Comparison of ENCODE assay signal across 11 cellular contexts in the genomic region with DNA sequence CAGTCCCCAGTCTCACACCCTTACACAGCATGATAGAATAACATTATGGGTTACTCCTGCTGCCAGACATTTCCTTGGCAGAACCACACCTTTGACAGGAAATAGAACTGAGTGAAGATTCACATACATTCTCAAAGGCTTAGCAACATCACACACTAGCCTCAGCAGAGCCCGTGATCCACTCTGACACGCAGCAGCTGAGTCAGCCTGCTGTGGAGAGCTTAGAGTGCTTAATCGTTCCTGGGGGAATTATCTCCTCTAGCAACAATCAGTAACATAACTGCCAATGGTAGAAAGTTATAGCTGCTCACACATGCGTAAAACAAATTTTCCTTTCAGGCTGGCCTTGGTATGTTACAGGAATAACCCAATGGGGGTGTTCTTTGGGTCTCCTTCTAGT.
DNase-seq lines count a peak whose midpoint lies in the region; ATAC-seq and TF ChIP-seq lines count a peak whose summit lies in the region.
"Had no signal": no experiment of that assay in that cellular context is flagged by ENCODE, and none has a peak within 500 bp of the region (broad histone marks: within the 10 kb centered on the region; RNA-seq: fewer than 3 reads in every experiment).

No MANE protein-coding gene starts in this region.

- H2AFZ ChIP-seq in PC-3 (ENCODE audit: low read length): no peak overlapping the region

- H3K4me3 ChIP-seq in PC-3 (ENCODE audit: low read length) (no peak overlapping the region), fibroblast of pulmonary artery (replicated peaks; ENCODE audit: low read depth, low read length) (no peak overlapping the region), skeletal muscle satellite cell (ENCODE audit: low read length) (no peak overlapping the region)

- intact Hi-C loops in PC-3 (cut with micrococcal nuclease): loop anchor here (5.0 kb wide), 1 partner anchor 52 kb away; no protein-coding TSS in a partner anchor

- H3K27me3 ChIP-seq in PC-3 (ENCODE audit: low read length) (no peaks in the 10 kb centered on the region), skeletal muscle satellite cell (ENCODE audit: control insufficient read depth, insufficient read depth, low read length) (no peaks in the 10 kb centered on the region)

- H3K4me2 ChIP-seq in PC-3 (ENCODE audit: low read length): 0 out of 2 replicates have a peak overlapping the region, but pooled peaks have one; percentile 4
- peak overlapping the region; percentile 37 for H3K4me2 ChIP-seq in skeletal muscle satellite cell (ENCODE audit: low read length)

- H3K9me2 ChIP-seq in PC-3 (replicated peaks; ENCODE audit: low read length): no peaks in the 10 kb centered on the region

- H3K4me3 Mint-ChIP-seq in naive thymus-derived CD8-positive, alpha-beta T cell: no peak overlapping the region
- H3K4me3 Mint-ChIP-seq: activated CD4-positive, alpha-beta memory T cell treated with anti-CD3 and anti-CD28 coated beads for 36 hours had no signal

- H4K20me1 ChIP-seq in PC-3 (ENCODE audit: low read length): no peaks in the 10 kb centered on the region

- DNase-seq in DMS53 (lab: John Stamatoyannopoulos, UW): peak; percentile 40
- no peak for DNase-seq in DMS53 treated with DMSO at 0.1 percent for 48 hours (lab: John Stamatoyannopoulos, UW; ENCODE audit: unreplicated experiment)
- DNase-seq in PC-3: peak; percentile 76
- DNase-seq in fibroblast of pulmonary artery (ENCODE audit: low read depth): peak; percentile 92
- DNase-seq in naive thymus-derived CD8-positive, alpha-beta T cell: no peak
- DNase-seq: activated CD4-positive, alpha-beta memory T cell treated with anti-CD3 and anti-CD28 coated beads for 36 hours; trophoblast cell had no signal

- H3K79me2 ChIP-seq in PC-3 (ENCODE audit: low read length): no peaks in the 10 kb centered on the region

- H3K27ac ChIP-seq in PC-3 (ENCODE audit: low read length): peak overlapping the region; percentile 71
- H3K27ac ChIP-seq: 22Rv1 had no signal

- H3K9me3 Mint-ChIP-seq in naive thymus-derived CD8-positive, alpha-beta T cell: peaks cover 0 to 2% (median 0%) of the 10 kb centered on the region in 9 donors
- H3K9me3 Mint-ChIP-seq: activated CD4-positive, alpha-beta memory T cell treated with anti-CD3 and anti-CD28 coated beads for 36 hours had no signal

- CTCF ChIA-PET in PC-3 (lab: Charles Lee): interaction anchor here (0.6 kb wide), 1 partner anchor 24 kb away, joined by 3 read pairs; no protein-coding TSS in a partner anchor

- POLR2A ChIA-PET in PC-3 (lab: Charles Lee; ENCODE audit: unreplicated experiment): no interaction called here
- POLR2A ChIA-PET in naive thymus-derived CD8-positive, alpha-beta T cell (lab: Charles Lee): no interaction called here

- no peak overlapping the region for H3K27ac Mint-ChIP-seq in naive thymus-derived CD8-positive, alpha-beta T cell
- H3K27ac Mint-ChIP-seq: activated CD4-positive, alpha-beta memory T cell treated with anti-CD3 and anti-CD28 coated beads for 36 hours had no signal

- H3K36me3 ChIP-seq in PC-3 (ENCODE audit: low read depth, low read length) (no peaks in the 10 kb centered on the region), skeletal muscle satellite cell (ENCODE audit: insufficient read depth, low read length) (no peaks in the 10 kb centered on the region)

- H3F3A ChIP-seq in PC-3 (ENCODE audit: low read length, unreplicated experiment): no peaks in the 10 kb centered on the region

- H3K4me1 Mint-ChIP-seq in naive thymus-derived CD8-positive, alpha-beta T cell: no peaks in the 10 kb centered on the region

- peak; percentile 95 for ATAC-seq in PC-3
- no peak for ATAC-seq in naive thymus-derived CD8-positive, alpha-beta T cell
- ATAC-seq in GM19463 (IDR thresholded peaks at IDR 0.05; ENCODE audit: unreplicated experiment): no peak
- no peak for ATAC-seq in HG03457 (IDR thresholded peaks at IDR 0.05; ENCODE audit: unreplicated experiment)

- BruUV-seq in PC-3 (replicated peaks; lab: Mats Ljungman, UMichigan): no TSS peak

- TF ChIP-seq CTCF in PC-3 (conservative IDR thresholded peaks at IDR 0.05; ENCODE audit: low read depth, low read length): no peak
- TF ChIP-seq CTCF in fibroblast of pulmonary artery (IDR thresholded peaks at IDR 0.05; ENCODE audit: low read length, missing control alignments): no peak

- H3K4me1 ChIP-seq in PC-3 (ENCODE audit: insufficient read depth, low read length): peaks cover 27% of the 10 kb centered on the region
- peaks cover 34% of the 10 kb centered on the region for H3K4me1 ChIP-seq in skeletal muscle satellite cell (ENCODE audit: control insufficient read depth, insufficient read depth, low read length)

- H3K36me3 Mint-ChIP-seq in naive thymus-derived CD8-positive, alpha-beta T cell: no peaks in the 10 kb centered on the region
- H3K36me3 Mint-ChIP-seq: activated CD4-positive, alpha-beta memory T cell treated with anti-CD3 and anti-CD28 coated beads for 36 hours had no signal

- no peaks in the 10 kb centered on the region for H3K27me3 Mint-ChIP-seq in naive thymus-derived CD8-positive, alpha-beta T cell
- H3K27me3 Mint-ChIP-seq: activated CD4-positive, alpha-beta memory T cell treated with anti-CD3 and anti-CD28 coated beads for 36 hours had no signal

- no peak overlapping the region; the same call in 1 of the 2 replicates for H3K9ac ChIP-seq in PC-3 (ENCODE audit: low read length)
- peak overlapping the region; percentile 47 for H3K9ac ChIP-seq in skeletal muscle satellite cell (ENCODE audit: low read depth, low read length)

- H3K9me3 ChIP-seq in PC-3 (ENCODE audit: low read length) (no peaks in the 10 kb centered on the region), skeletal muscle satellite cell (replicated peaks; ENCODE audit: low read length) (no peaks in the 10 kb centered on the region)

Comparison
In these comparisons a context has a peak if more than half of its experiments do, and no peak if none do; other contexts are left out.
1. DNase-seq: peak in DMS53 (single experiment), PC-3 (single experiment) and fibroblast of pulmonary artery (single experiment); none in DMS53 treated with DMSO at 0.1 percent for 48 hours (single experiment) and naive thymus-derived CD8-positive, alpha-beta T cell (0 of 10).